Comparison of ENCODE assay signal across 12 cellular contexts in the genomic region with DNA sequence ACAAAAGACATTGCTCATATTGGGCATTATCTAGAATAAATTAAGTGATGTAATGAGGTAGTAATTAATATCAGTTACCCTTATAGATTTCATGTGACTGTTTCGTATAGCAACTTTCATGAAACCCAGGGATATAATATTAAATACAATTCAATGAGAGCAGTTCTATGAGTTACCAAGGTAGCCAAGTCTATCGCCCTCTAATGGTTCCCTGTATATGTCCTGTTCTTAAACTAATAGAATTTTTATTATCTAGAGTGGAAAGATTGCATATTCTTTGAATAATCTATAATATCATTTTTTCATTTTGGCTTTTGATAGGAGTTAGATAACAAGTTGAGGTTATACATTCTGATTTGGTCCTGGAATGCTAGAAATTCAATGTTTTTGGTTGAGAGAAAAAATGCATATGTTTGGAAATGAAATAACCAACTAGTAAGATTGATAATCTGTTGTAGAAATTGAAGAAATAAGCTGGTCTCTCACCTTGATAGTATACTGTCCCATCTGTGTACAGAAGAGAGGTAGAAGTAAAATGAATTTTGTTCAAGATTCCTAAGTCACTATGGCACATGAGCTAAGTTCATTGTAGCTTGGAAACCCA. TPM values are rescaled to one million over a fixed set of nuclear protein-coding genes. Genes with fewer than 3 reads are reported as not detected.
DNase-seq lines count a peak whose midpoint lies in the region; ATAC-seq and TF ChIP-seq lines count a peak whose summit lies in the region.
"Had no signal": no experiment of that assay in that cellular context is flagged by ENCODE, and none has a peak within 500 bp of the region (broad histone marks: within the 10 kb centered on the region; RNA-seq: fewer than 3 reads in every experiment).

No MANE protein-coding gene starts in this region.

- H3K4me3 ChIP-seq in colonic mucosa: no peak overlapping the region
- H3K4me3 ChIP-seq in effector memory CD4-positive, alpha-beta T cell (ENCODE audit: insufficient read depth, low read depth, low read length, poor library complexity, severe bottlenecking): no peak overlapping the region
- H3K4me3 ChIP-seq: BLaER1 treated with 17β-estradiol and CSF1 and Interleukin-3, amounts not matched to agents 10 nM and 100 nM; right atrium auricular region had no signal

- TF ChIP-seq CTCF in colonic mucosa (IDR thresholded peaks at IDR 0.05): peak; percentile 22

- intact Hi-C loops in colonic mucosa (cut with DNase I): no loop called here

- H3K27ac ChIP-seq in colonic mucosa: no peak overlapping the region
- no peak overlapping the region for H3K27ac ChIP-seq in effector memory CD4-positive, alpha-beta T cell (ENCODE audit: insufficient read depth, low read length, poor library complexity, severe bottlenecking)
- H3K27ac ChIP-seq: BLaER1 treated with 17β-estradiol and CSF1 and Interleukin-3, amounts not matched to agents 10 nM and 100 nM; right atrium auricular region had no signal

- H3K9me3 ChIP-seq in colonic mucosa: no peaks in the 10 kb centered on the region
- H3K9me3 ChIP-seq in effector memory CD4-positive, alpha-beta T cell (ENCODE audit: control insufficient read depth, low read length): no peaks in the 10 kb centered on the region
- H3K9me3 ChIP-seq: right atrium auricular region had no signal

- ATAC-seq in HG02759 (IDR thresholded peaks at IDR 0.05; ENCODE audit: unreplicated experiment) (no peak), GM19463 (IDR thresholded peaks at IDR 0.05; ENCODE audit: unreplicated experiment) (no peak)

- no peak overlapping the region for H3K9ac ChIP-seq in colonic mucosa (ENCODE audit: low read depth in 2 of 2, low read length in 2 of 2)
- H3K9ac ChIP-seq: BLaER1 treated with 17β-estradiol and CSF1 and Interleukin-3, amounts not matched to agents 10 nM and 100 nM had no signal

- H3K27me3 ChIP-seq in colonic mucosa: no peaks in the 10 kb centered on the region
- no peaks in the 10 kb centered on the region for H3K27me3 ChIP-seq in effector memory CD4-positive, alpha-beta T cell (replicated peaks; ENCODE audit: control insufficient read depth, insufficient read depth, low read length, poor library complexity, severe bottlenecking)
- H3K27me3 ChIP-seq: BLaER1 treated with 17β-estradiol and CSF1 and Interleukin-3, amounts not matched to agents 10 nM and 100 nM; right atrium auricular region had no signal

- DNase-seq in NCI-H82 (lab: John Stamatoyannopoulos, UW) (peak; percentile 16), NCI-H82 treated with DMSO at 0.1 percent for 48 hours (lab: John Stamatoyannopoulos, UW; ENCODE audit: unreplicated experiment) (no peak), NCI-H1694 (lab: John Stamatoyannopoulos, UW) (peak; percentile 7), colonic mucosa (no peak), renal cortical epithelial cell (ENCODE audit: low read depth) (peak; percentile 34)
- no peak for DNase-seq in effector memory CD4-positive, alpha-beta T cell
- DNase-seq: NCI-H187 treated with DMSO at 0.1 percent for 48 hours; stimulated activated naive CD4-positive, alpha-beta T cell had no signal

- H3K36me3 ChIP-seq in colonic mucosa: no peaks in the 10 kb centered on the region
- peaks cover 7% of the 10 kb centered on the region for H3K36me3 ChIP-seq in effector memory CD4-positive, alpha-beta T cell (ENCODE audit: control insufficient read depth, insufficient read depth, low read length)

- no peaks in the 10 kb centered on the region for H3K4me1 ChIP-seq in colonic mucosa
- H3K4me1 ChIP-seq in effector memory CD4-positive, alpha-beta T cell (ENCODE audit: control insufficient read depth, insufficient read depth, low read length, poor library complexity, severe bottlenecking): no peaks in the 10 kb centered on the region
- H3K4me1 ChIP-seq: BLaER1 treated with 17β-estradiol and CSF1 and Interleukin-3, amounts not matched to agents 10 nM and 100 nM; right atrium auricular region had no signal

RNA-seq across cellular contexts. Expression of a gene that starts 59.7 kb away (rescaled TPM):
- total RNA-seq in colonic mucosa (10 to 100 TPM; 70.2 to 78.7 TPM), renal cortical epithelial cell (85.3 and 130 TPM in 2 replicates)

Comparison
In these comparisons a context has a peak if more than half of its experiments do, and no peak if none do; other contexts are left out.
1. DNase-seq: peak in NCI-H82 (single experiment), NCI-H1694 (single experiment) and renal cortical epithelial cell (single experiment); none in NCI-H82 treated with DMSO at 0.1 percent for 48 hours (single experiment), colonic mucosa (single experiment) and effector memory CD4-positive, alpha-beta T cell (0 of 3).